In the genomic region with DNA sequence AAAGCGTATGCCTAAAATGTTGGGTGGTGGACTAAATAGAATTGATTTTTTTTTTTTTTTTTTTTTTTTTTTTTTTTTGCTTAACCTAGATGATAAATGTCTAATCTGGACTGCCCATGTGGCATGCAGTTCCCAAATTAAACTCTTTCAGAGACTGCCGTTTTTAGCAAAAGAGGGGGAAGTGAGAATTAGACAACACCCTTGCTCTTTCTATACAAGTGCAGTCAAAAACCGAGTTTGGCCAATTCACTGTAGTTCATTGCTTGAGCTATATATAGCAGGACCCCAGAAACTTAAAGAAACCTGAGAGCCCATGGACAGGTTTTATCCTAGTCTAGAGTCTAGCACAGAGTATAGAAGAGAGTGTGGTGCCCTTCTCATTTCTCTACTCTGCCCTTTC, we compare ENCODE assay signal across 11 cellular contexts.
DNase-seq lines count a peak whose midpoint lies in the region; ATAC-seq and TF ChIP-seq lines count a peak whose summit lies in the region.
"Had no signal": no experiment of that assay in that cellular context is flagged by ENCODE, and none has a peak within 500 bp of the region (broad histone marks: within the 10 kb centered on the region; RNA-seq: fewer than 3 reads in every experiment).

No MANE protein-coding gene starts in this region.

- DNase-seq in GM10248 (ENCODE audit: extremely low spot score) (peak; percentile 70), NCI-H1930 (lab: John Stamatoyannopoulos, UW) (no peak), NCI-H1694 treated with DMSO at 0.1 percent for 48 hours (lab: John Stamatoyannopoulos, UW) (no peak), NCI-H524 (lab: John Stamatoyannopoulos, UW) (no peak)
- DNase-seq: activated CD8-positive, alpha-beta T cell treated with anti-CD3 and anti-CD28 coated beads for 36 hours; mesendoderm; NCI-H1436 treated with DMSO at 0.1 percent for 48 hours had no signal

- no peak for TF ChIP-seq CTCF in GM10248 (IDR thresholded peaks at IDR 0.05; ENCODE audit: control extremely low read depth, extremely low read depth, low read depth, missing control alignments)

- CTCF ChIA-PET in GM10248 (lab: Yijun Ruan, JAX) = interaction anchor here (1.0 to 2.0 kb wide), 3 partner anchors 10 to 38 kb away, joined by 3 to 9 read pairs (median 4); no protein-coding TSS in a partner anchor

- ATAC-seq in GM19351 (IDR thresholded peaks at IDR 0.05; ENCODE audit: unreplicated experiment) (peak; percentile 77), HG02763 (IDR thresholded peaks at IDR 0.05; ENCODE audit: unreplicated experiment) (peak; percentile 68), HG03469 (IDR thresholded peaks at IDR 0.05; ENCODE audit: unreplicated experiment) (peak; percentile 80), esophagus mucosa (no peak)
- ATAC-seq: activated CD8-positive, alpha-beta T cell treated with anti-CD3 and anti-CD28 coated beads for 36 hours had no signal

- POLR2A ChIA-PET in GM10248 (lab: Yijun Ruan, JAX) = no interaction called here
